ENCODE assay signal across 1 cellular context in genomic region chr21:42315296-42315891, GRCh38.
TF ChIP-seq lines count a peak whose summit lies in the region.

Gene TFF3, minus strand, starts transcription at chr21:42315409. Its CDS starts 35 bp downstream, at chr21:42315374.

TF ChIP-seq in GM23338, 12 proteins besides CTCF, POLR2A, EP300 and RAD21 (continued from another document):
- TF ChIP-seq ZNF462 (CRISPR knock-in tag; IDR thresholded peaks at IDR 0.05), result no peak
